8 cellular contexts compared by ENCODE assay signal in genomic region chr12:101698782-101699347, GRCh38. TPM values are rescaled to one million over a fixed set of nuclear protein-coding genes. Genes with fewer than 3 reads are reported as not detected.
A peak's percentile ranks its signal among the peaks of the same experiment; 100 is the strongest.
DNase-seq lines count a peak whose midpoint lies in the region; ATAC-seq and TF ChIP-seq lines count a peak whose summit lies in the region.

No MANE protein-coding gene starts in this region.

- H3K27me3 Mint-ChIP-seq in brain = peaks cover 5% of the 10 kb centered on the region

- H3K36me3 ChIP-seq in testis (ENCODE audit: low read depth, missing control alignments) = no peaks in the 10 kb centered on the region

- no peaks in the 10 kb centered on the region for H3K9me3 ChIP-seq in testis

- no peaks in the 10 kb centered on the region for H3K27me3 ChIP-seq in testis

- 43 to 64% methylated on average over 12 of the region's 12 CpGs for WGBS in testis, 2 donors

- no peaks in the 10 kb centered on the region for H3K9me3 Mint-ChIP-seq in brain

- DNase-seq in D341Med (ENCODE audit: low spot score) = peak; percentile 31
- peak; percentile 8 for DNase-seq in LoVo (ENCODE audit: low spot score)
- DNase-seq in left lobe of liver (ENCODE audit: low spot score) = no peak
- no peak for DNase-seq in testis
- DNase-seq in activated effector memory CD4-positive, alpha-beta T cell treated with Interleukin-2 at 50 U/mL for 16 hours = no peak
- DNase-seq in kidney tubule cell (ENCODE audit: low spot score) = no peak
- DNase-seq in mucosa of gallbladder (ENCODE audit: low spot score) = no peak

- H3K4me1 ChIP-seq in testis = peaks cover 13% of the 10 kb centered on the region

- peak overlapping the region in 1 of 2 donors; percentile 94 for H3K27ac ChIP-seq in testis

- ATAC-seq in left lobe of liver = peak; percentile 2

- no peak for TF ChIP-seq POLR2A in testis (IDR thresholded peaks at IDR 0.05)

- H3K4me1 Mint-ChIP-seq in brain = peaks cover 65% of the 10 kb centered on the region

- peak overlapping the region; percentile 89 to 98 (median 95) for H3K27ac Mint-ChIP-seq in brain

- H3K4me3 ChIP-seq in testis = peak overlapping the region; percentile 85 to 91

- H3K36me3 Mint-ChIP-seq in brain = no peaks in the 10 kb centered on the region

- intact Hi-C loops in testis (cut with DNase I; ENCODE audit: low total_unique reads) = no loop called here

- peak overlapping the region; percentile 90 to 98 (median 91) for H3K4me3 Mint-ChIP-seq in brain

- peak in 1 of 2 experiments; percentile 28 for TF ChIP-seq CTCF in brain (conservative IDR thresholded peaks at IDR 0.05)
- no peak for TF ChIP-seq CTCF in testis (IDR thresholded peaks at IDR 0.05)

RNA-seq across cellular contexts. Expression of gene CHPT1, which starts 1.4 kb away (rescaled TPM):
- polyA plus RNA-seq in brain (ENCODE audit: insufficient read depth, low read depth, low replicate concordance) = 18.4 TPM
- total RNA-seq in left lobe of liver = 78.3 TPM
- total RNA-seq in testis = 100 to 1,000 TPM; 154 to 267 TPM
- polyA plus RNA-seq in testis (ENCODE audit: insufficient read depth, low read depth, low replicate concordance) = 150 TPM
- total RNA-seq in mucosa of gallbladder = 88.7 TPM

RNA-seq across cellular contexts. Expression of gene SYCP3, which starts 40.4 kb away (rescaled TPM):
- polyA plus RNA-seq in brain (ENCODE audit: insufficient read depth, low read depth, low replicate concordance) (not detected), testis (ENCODE audit: insufficient read depth, low read depth, low replicate concordance) (127 TPM)
- total RNA-seq in left lobe of liver (not detected), testis (10 to 100 TPM; 42.4 to 69.4 TPM), mucosa of gallbladder (0.32 TPM)

Comparison
In these comparisons a context has a peak if more than half of its experiments do, and no peak if none do; other contexts are left out.
1. DNase-seq: peak in D341Med (single experiment) and LoVo (single experiment); none in left lobe of liver (single experiment), testis (single experiment), activated effector memory CD4-positive, alpha-beta T cell treated with Interleukin-2 at 50 U/mL for 16 hours (single experiment), kidney tubule cell (single experiment) and mucosa of gallbladder (single experiment).
2. RNA of gene SYCP3, which starts 40.4 kb away (total RNA-seq): 42.4 to 69.4 TPM in testis; 0.32 TPM in mucosa of gallbladder (single experiment) and not detected in left lobe of liver (single experiment); every median in the first group is over 10 times any median in the second.